1 cellular context compared by ENCODE assay signal in the genomic region with DNA sequence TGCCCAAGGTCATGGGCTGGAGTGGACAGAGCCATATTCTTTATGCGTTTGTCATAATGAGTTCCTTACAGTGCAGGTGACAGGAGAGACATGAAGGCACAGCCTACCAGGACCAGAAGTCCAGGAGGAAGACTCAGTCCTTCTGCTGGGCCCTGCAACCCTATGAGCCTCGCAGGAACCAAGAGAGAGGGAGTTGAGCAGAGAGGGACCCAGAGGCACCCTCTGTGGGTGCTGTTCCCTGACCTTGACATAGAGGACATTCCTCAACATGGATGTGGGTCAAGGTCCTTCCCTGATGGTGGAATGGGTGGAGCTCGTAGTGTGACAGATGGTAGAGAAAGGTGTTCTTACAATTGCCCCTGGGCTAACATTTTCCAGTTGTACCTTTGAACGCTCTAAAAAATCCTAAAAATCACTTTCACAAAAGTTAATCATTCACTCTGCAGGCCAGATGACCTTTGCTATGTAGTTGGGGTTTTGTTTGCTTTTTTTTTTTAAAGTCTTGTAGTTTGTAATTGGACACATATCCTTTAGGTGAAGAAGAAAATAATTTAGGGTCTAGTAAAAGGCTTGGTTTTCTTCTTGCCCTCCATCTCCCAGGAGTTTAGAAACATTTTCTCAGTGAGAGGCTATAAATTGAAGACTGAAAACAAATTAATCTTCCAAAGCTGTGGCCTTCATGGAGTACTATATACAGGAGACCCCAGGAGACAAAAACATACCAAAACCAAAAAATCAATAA.
TF ChIP-seq lines count a peak whose summit lies in the region.

No MANE protein-coding gene starts in this region.

TF ChIP-seq in HepG2, 621 proteins besides CTCF, POLR2A, EP300 and RAD21 (continued from another document and continues in another):
- TF ChIP-seq ZNF275 (CRISPR knock-in tag; IDR thresholded peaks at IDR 0.05; ENCODE audit: borderline replicate concordance), result no peak
- no peak for TF ChIP-seq ATF3 (CRISPR knock-in tag; IDR thresholded peaks at IDR 0.05)
- TF ChIP-seq HES4 (CRISPR knock-in tag; IDR thresholded peaks at IDR 0.05; ENCODE audit: borderline replicate concordance), result no peak
- TF ChIP-seq NR2F6 (IDR thresholded peaks at IDR 0.05), result peak; percentile 91
- peak; percentile 92 for TF ChIP-seq NR2F6 (CRISPR knock-in tag; IDR thresholded peaks at IDR 0.05)
- TF ChIP-seq ZNF660 (CRISPR knock-in tag; IDR thresholded peaks at IDR 0.05; ENCODE audit: borderline replicate concordance, low read depth), result no peak
- no peak for TF ChIP-seq ZNF101 (CRISPR knock-in tag; IDR thresholded peaks at IDR 0.05; ENCODE audit: borderline replicate concordance, low read depth)
- TF ChIP-seq PAF1 (CRISPR knock-in tag; IDR thresholded peaks at IDR 0.05), result no peak
- no peak for TF ChIP-seq SAFB2 (CRISPR knock-in tag; IDR thresholded peaks at IDR 0.05; ENCODE audit: borderline replicate concordance, low read depth)
- peak; percentile 16; the same call in 1 of the 2 replicates for TF ChIP-seq ZNF607 (CRISPR knock-in tag; IDR thresholded peaks at IDR 0.05; ENCODE audit: borderline replicate concordance)
- peak; percentile 83 for TF ChIP-seq MEIS2 (CRISPR knock-in tag; IDR thresholded peaks at IDR 0.05)
- no peak for TF ChIP-seq ZNF670 (CRISPR knock-in tag; IDR thresholded peaks at IDR 0.05; ENCODE audit: borderline replicate concordance)
- TF ChIP-seq ZBTB8A (CRISPR knock-in tag; IDR thresholded peaks at IDR 0.05; ENCODE audit: borderline replicate concordance, low read depth), result no peak
- peak; percentile 68; the same call in 1 of the 2 replicates for TF ChIP-seq ZMAT3 (CRISPR knock-in tag; conservative IDR thresholded peaks at IDR 0.05)
- TF ChIP-seq FIP1L1 (IDR thresholded peaks at IDR 0.05; ENCODE audit: borderline replicate concordance, insufficient read depth, low read depth, low read length), result no peak
- peak; percentile 59; the same call in 1 of the 2 replicates for TF ChIP-seq KDM3A (CRISPR knock-in tag; IDR thresholded peaks at IDR 0.05; ENCODE audit: low read depth)
- TF ChIP-seq, protein P1, sequence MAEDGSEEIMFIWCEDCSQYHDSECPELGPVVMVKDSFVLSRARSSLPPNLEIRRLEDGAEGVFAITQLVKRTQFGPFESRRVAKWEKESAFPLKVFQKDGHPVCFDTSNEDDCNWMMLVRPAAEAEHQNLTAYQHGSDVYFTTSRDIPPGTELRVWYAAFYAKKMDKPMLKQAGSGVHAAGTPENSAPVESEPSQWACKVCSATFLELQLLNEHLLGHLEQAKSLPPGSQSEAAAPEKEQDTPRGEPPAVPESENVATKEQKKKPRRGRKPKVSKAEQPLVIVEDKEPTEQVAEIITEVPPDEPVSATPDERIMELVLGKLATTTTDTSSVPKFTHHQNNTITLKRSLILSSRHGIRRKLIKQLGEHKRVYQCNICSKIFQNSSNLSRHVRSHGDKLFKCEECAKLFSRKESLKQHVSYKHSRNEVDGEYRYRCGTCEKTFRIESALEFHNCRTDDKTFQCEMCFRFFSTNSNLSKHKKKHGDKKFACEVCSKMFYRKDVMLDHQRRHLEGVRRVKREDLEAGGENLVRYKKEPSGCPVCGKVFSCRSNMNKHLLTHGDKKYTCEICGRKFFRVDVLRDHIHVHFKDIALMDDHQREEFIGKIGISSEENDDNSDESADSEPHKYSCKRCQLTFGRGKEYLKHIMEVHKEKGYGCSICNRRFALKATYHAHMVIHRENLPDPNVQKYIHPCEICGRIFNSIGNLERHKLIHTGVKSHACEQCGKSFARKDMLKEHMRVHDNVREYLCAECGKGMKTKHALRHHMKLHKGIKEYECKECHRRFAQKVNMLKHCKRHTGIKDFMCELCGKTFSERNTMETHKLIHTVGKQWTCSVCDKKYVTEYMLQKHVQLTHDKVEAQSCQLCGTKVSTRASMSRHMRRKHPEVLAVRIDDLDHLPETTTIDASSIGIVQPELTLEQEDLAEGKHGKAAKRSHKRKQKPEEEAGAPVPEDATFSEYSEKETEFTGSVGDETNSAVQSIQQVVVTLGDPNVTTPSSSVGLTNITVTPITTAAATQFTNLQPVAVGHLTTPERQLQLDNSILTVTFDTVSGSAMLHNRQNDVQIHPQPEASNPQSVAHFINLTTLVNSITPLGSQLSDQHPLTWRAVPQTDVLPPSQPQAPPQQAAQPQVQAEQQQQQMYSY (CRISPR knock-in tag; IDR thresholded peaks at IDR 0.05), result peak; percentile 20; the same call in 1 of the 2 replicates
- TF ChIP-seq ETV6 (CRISPR knock-in tag; conservative IDR thresholded peaks at IDR 0.05), result no peak
- no peak for TF ChIP-seq ZFP36L2 (CRISPR knock-in tag; IDR thresholded peaks at IDR 0.05)
- TF ChIP-seq KLF6 (CRISPR knock-in tag; IDR thresholded peaks at IDR 0.05), result no peak
- peak; percentile 75; the same call in 1 of the 2 replicates for TF ChIP-seq ZNF280D (CRISPR knock-in tag; IDR thresholded peaks at IDR 0.05)
- TF ChIP-seq JARID2 (CRISPR knock-in tag; IDR thresholded peaks at IDR 0.05; ENCODE audit: insufficient replicate concordance), result no peak
- no peak for TF ChIP-seq ZNF3 (CRISPR knock-in tag; IDR thresholded peaks at IDR 0.05)
- 0 out of 2 replicates have a peak, but pooled peaks have one; percentile 51 for TF ChIP-seq BRD4 (CRISPR knock-in tag; IDR thresholded peaks at IDR 0.05)
- TF ChIP-seq THYN1 (CRISPR knock-in tag; IDR thresholded peaks at IDR 0.05; ENCODE audit: borderline replicate concordance, low read depth), result no peak
- TF ChIP-seq ERF (CRISPR knock-in tag; IDR thresholded peaks at IDR 0.05), result peak; percentile 80
- TF ChIP-seq ZNF790 (CRISPR knock-in tag; IDR thresholded peaks at IDR 0.05; ENCODE audit: borderline replicate concordance), result no peak
- no peak for TF ChIP-seq ZNF780A (CRISPR knock-in tag; IDR thresholded peaks at IDR 0.05)
- TF ChIP-seq ZNF788 (CRISPR knock-in tag; IDR thresholded peaks at IDR 0.05; ENCODE audit: borderline replicate concordance), result no peak; the same call in 1 of the 2 replicates
- no peak for TF ChIP-seq CC2D1A (CRISPR knock-in tag; IDR thresholded peaks at IDR 0.05)
- TF ChIP-seq, protein P2, sequence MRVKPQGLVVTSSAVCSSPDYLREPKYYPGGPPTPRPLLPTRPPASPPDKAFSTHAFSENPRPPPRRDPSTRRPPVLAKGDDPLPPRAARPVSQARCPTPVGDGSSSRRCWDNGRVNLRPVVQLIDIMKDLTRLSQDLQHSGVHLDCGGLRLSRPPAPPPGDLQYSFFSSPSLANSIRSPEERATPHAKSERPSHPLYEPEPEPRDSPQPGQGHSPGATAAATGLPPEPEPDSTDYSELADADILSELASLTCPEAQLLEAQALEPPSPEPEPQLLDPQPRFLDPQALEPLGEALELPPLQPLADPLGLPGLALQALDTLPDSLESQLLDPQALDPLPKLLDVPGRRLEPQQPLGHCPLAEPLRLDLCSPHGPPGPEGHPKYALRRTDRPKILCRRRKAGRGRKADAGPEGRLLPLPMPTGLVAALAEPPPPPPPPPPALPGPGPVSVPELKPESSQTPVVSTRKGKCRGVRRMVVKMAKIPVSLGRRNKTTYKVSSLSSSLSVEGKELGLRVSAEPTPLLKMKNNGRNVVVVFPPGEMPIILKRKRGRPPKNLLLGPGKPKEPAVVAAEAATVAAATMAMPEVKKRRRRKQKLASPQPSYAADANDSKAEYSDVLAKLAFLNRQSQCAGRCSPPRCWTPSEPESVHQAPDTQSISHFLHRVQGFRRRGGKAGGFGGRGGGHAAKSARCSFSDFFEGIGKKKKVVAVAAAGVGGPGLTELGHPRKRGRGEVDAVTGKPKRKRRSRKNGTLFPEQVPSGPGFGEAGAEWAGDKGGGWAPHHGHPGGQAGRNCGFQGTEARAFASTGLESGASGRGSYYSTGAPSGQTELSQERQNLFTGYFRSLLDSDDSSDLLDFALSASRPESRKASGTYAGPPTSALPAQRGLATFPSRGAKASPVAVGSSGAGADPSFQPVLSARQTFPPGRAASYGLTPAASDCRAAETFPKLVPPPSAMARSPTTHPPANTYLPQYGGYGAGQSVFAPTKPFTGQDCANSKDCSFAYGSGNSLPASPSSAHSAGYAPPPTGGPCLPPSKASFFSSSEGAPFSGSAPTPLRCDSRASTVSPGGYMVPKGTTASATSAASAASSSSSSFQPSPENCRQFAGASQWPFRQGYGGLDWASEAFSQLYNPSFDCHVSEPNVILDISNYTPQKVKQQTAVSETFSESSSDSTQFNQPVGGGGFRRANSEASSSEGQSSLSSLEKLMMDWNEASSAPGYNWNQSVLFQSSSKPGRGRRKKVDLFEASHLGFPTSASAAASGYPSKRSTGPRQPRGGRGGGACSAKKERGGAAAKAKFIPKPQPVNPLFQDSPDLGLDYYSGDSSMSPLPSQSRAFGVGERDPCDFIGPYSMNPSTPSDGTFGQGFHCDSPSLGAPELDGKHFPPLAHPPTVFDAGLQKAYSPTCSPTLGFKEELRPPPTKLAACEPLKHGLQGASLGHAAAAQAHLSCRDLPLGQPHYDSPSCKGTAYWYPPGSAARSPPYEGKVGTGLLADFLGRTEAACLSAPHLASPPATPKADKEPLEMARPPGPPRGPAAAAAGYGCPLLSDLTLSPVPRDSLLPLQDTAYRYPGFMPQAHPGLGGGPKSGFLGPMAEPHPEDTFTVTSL (CRISPR knock-in tag; IDR thresholded peaks at IDR 0.05; ENCODE audit: borderline replicate concordance), result peak; percentile 48; the same call in 1 of the 2 replicates
- peak; percentile 99 for TF ChIP-seq HNRNPUL1 (IDR thresholded peaks at IDR 0.05; ENCODE audit: low read depth, low read length)
- TF ChIP-seq ZNF329 (CRISPR knock-in tag; IDR thresholded peaks at IDR 0.05; ENCODE audit: low read depth), result no peak
- TF ChIP-seq ZSCAN31 (CRISPR knock-in tag; IDR thresholded peaks at IDR 0.05; ENCODE audit: low read depth), result no peak; the same call in 1 of the 2 replicates
- no peak for TF ChIP-seq ZKSCAN8 (CRISPR knock-in tag; IDR thresholded peaks at IDR 0.05; ENCODE audit: borderline replicate concordance)
- TF ChIP-seq ATF1 (CRISPR knock-in tag; IDR thresholded peaks at IDR 0.05), result no peak
- TF ChIP-seq CCDC6 (CRISPR knock-in tag; IDR thresholded peaks at IDR 0.05), result no peak
- TF ChIP-seq, protein P3, sequence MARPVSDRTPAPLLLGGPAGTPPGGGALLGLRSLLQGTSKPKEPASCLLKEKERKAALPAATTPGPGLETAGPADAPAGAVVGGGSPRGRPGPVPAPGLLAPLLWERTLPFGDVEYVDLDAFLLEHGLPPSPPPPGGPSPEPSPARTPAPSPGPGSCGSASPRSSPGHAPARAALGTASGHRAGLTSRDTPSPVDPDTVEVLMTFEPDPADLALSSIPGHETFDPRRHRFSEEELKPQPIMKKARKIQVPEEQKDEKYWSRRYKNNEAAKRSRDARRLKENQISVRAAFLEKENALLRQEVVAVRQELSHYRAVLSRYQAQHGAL (CRISPR knock-in tag; IDR thresholded peaks at IDR 0.05; ENCODE audit: not compliant biosample characterization), result no peak
- peak; percentile 46; the same call in 1 of the 2 replicates for TF ChIP-seq POGK (CRISPR knock-in tag; conservative IDR thresholded peaks at IDR 0.05)
- TF ChIP-seq GABPA (IDR thresholded peaks at IDR 0.05; ENCODE audit: low read depth, low read length), result no peak
- TF ChIP-seq GABPA (CRISPR knock-in tag; IDR thresholded peaks at IDR 0.05; ENCODE audit: low read depth), result 0 out of 2 replicates have a peak, but pooled peaks have one; percentile 54
- TF ChIP-seq ZNF850 (CRISPR knock-in tag; conservative IDR thresholded peaks at IDR 0.05), result no peak
- TF ChIP-seq GATA4 (IDR thresholded peaks at IDR 0.05; ENCODE audit: borderline replicate concordance, low read depth), result no peak
- TF ChIP-seq ZNF501 (CRISPR knock-in tag; IDR thresholded peaks at IDR 0.05), result no peak
- TF ChIP-seq MED8 (CRISPR knock-in tag; IDR thresholded peaks at IDR 0.05; ENCODE audit: insufficient replicate concordance), result no peak
- TF ChIP-seq ZNF337 (CRISPR knock-in tag; IDR thresholded peaks at IDR 0.05; ENCODE audit: borderline replicate concordance, low read depth), result no peak; the same call in 1 of the 2 replicates
